Comparison of ENCODE assay signal across 1 cellular context in genomic region chr2:30433902-30434301, GRCh38.
TF ChIP-seq lines count a peak whose summit lies in the region.

No MANE protein-coding gene starts in this region.

TF ChIP-seq in IMR-90, 13 proteins besides CTCF, POLR2A, EP300 and RAD21 (continued from another document):
- no peak for TF ChIP-seq MXI1 (IDR thresholded peaks at IDR 0.05; ENCODE audit: borderline replicate concordance, low read depth, low read length)
- no peak for TF ChIP-seq BHLHE40 (IDR thresholded peaks at IDR 0.05; ENCODE audit: low read depth, low read length)
- no peak for TF ChIP-seq MAZ (IDR thresholded peaks at IDR 0.05; ENCODE audit: borderline replicate concordance, low read depth, low read length)
- no peak for TF ChIP-seq SMC3 (IDR thresholded peaks at IDR 0.05; ENCODE audit: low read depth, low read length)
- TF ChIP-seq NFE2L2 (IDR thresholded peaks at IDR 0.05; ENCODE audit: low read depth, low read length), result no peak
- no peak for TF ChIP-seq CEBPB (IDR thresholded peaks at IDR 0.05; ENCODE audit: low read depth, low read length)
- no peak for TF ChIP-seq RCOR1 (IDR thresholded peaks at IDR 0.05; ENCODE audit: insufficient replicate concordance, low read length)
- TF ChIP-seq RFX5 (IDR thresholded peaks at IDR 0.05; ENCODE audit: low read depth, low read length), result no peak
- no peak for TF ChIP-seq MAFK (IDR thresholded peaks at IDR 0.05; ENCODE audit: low read depth, low read length)
- TF ChIP-seq, protein P1, sequence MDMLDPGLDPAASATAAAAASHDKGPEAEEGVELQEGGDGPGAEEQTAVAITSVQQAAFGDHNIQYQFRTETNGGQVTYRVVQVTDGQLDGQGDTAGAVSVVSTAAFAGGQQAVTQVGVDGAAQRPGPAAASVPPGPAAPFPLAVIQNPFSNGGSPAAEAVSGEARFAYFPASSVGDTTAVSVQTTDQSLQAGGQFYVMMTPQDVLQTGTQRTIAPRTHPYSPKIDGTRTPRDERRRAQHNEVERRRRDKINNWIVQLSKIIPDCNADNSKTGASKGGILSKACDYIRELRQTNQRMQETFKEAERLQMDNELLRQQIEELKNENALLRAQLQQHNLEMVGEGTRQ (IDR thresholded peaks at IDR 0.05; ENCODE audit: low read depth, low read length), result no peak
- TF ChIP-seq CHD1 (IDR thresholded peaks at IDR 0.05; ENCODE audit: low read depth, low read length), result no peak
